Comparison of ENCODE assay signal across 8 cellular contexts in genomic region chr14:106626942-106627588, GRCh38.
A peak's percentile ranks its signal among the peaks of the same experiment; 100 is the strongest.
DNase-seq lines count a peak whose midpoint lies in the region; ATAC-seq and TF ChIP-seq lines count a peak whose summit lies in the region.
"Not testable (repeated sequence)": the region's sequence is repeated elsewhere in the genome, so short reads cannot be mapped to it uniquely, and the experiment has no call there.

No MANE protein-coding gene starts in this region.

- H3K4me2 ChIP-seq in OCI-LY3 (ENCODE audit: low read length) = peak overlapping the region; percentile 49

- H3K4me3 ChIP-seq in GM12875 (ENCODE audit: low read depth, low read length); MG63; OCI-LY3 (ENCODE audit: low read length): not testable (repeated sequence)

- peaks cover 13% of the 10 kb centered on the region for H3K4me1 Mint-ChIP-seq in activated naive CD4-positive, alpha-beta T cell treated with anti-CD3 and anti-CD28 coated beads, Interleukin-2, amount 10 ng/mL, durations not matched to agents 7 days and 5 days

- H3K9me3 ChIP-seq in MG63; OCI-LY3 (ENCODE audit: insufficient read depth, low read length): not testable (repeated sequence)

- not testable (repeated sequence) for H3K27ac Mint-ChIP-seq in activated naive CD4-positive, alpha-beta T cell treated with anti-CD3 and anti-CD28 coated beads, Interleukin-2, amount 10 ng/mL, durations not matched to agents 7 days and 5 days

- not testable (repeated sequence) for H3K9me3 Mint-ChIP-seq in activated naive CD4-positive, alpha-beta T cell treated with anti-CD3 and anti-CD28 coated beads, Interleukin-2, amount 10 ng/mL, durations not matched to agents 7 days and 5 days

- CTCF ChIA-PET in activated naive CD4-positive, alpha-beta T cell treated with anti-CD3 and anti-CD28 coated beads, Interleukin-2, amount 10 ng/mL, durations not matched to agents 7 days and 5 days (lab: Charles Lee) = interaction anchor here (0.6 to 1.4 kb wide), 6 partner anchors 9 to 614 kb away, joined by 3 to 6 read pairs (median 4); no protein-coding TSS in a partner anchor

- not testable (repeated sequence) for H3K9ac ChIP-seq in OCI-LY3 (ENCODE audit: low read length)

- H3K27ac ChIP-seq in 22Rv1; OCI-LY3 (ENCODE audit: low read length): not testable (repeated sequence)

- not testable (repeated sequence) for H3K36me3 Mint-ChIP-seq in activated naive CD4-positive, alpha-beta T cell treated with anti-CD3 and anti-CD28 coated beads, Interleukin-2, amount 10 ng/mL, durations not matched to agents 7 days and 5 days

- peak; percentile 90 for TF ChIP-seq CTCF in 22Rv1 (IDR thresholded peaks at IDR 0.05)
- peak; percentile 84 for TF ChIP-seq CTCF in GM12875 (IDR thresholded peaks at IDR 0.05; ENCODE audit: borderline replicate concordance, insufficient read depth, low read depth, low read length)
- TF ChIP-seq CTCF in OCI-LY3 (IDR thresholded peaks at IDR 0.05; ENCODE audit: low read depth, low read length) = peak; percentile 46

- not testable (repeated sequence) for H3K27me3 ChIP-seq in MG63
- H3K27me3 ChIP-seq in OCI-LY3 (ENCODE audit: low read depth, low read length) = peaks cover 67% of the 10 kb centered on the region

- H2AFZ ChIP-seq in OCI-LY3 (ENCODE audit: low read depth, low read length) = not testable (repeated sequence)

- H3K36me3 ChIP-seq in MG63; OCI-LY3 (replicated peaks; ENCODE audit: low read depth, low read length): not testable (repeated sequence)

- peaks cover 10% of the 10 kb centered on the region for H3K4me1 ChIP-seq in OCI-LY3 (ENCODE audit: low read length)

- H3K79me2 ChIP-seq in OCI-LY3 (ENCODE audit: low read length) = not testable (repeated sequence)

- H4K20me1 ChIP-seq in OCI-LY3 (ENCODE audit: insufficient read depth, low read length) = not testable (repeated sequence)

- ATAC-seq in left lobe of liver = peak; percentile 72

- peaks cover 87% of the 10 kb centered on the region for H3K27me3 Mint-ChIP-seq in activated naive CD4-positive, alpha-beta T cell treated with anti-CD3 and anti-CD28 coated beads, Interleukin-2, amount 10 ng/mL, durations not matched to agents 7 days and 5 days

- DNase-seq in MG63 = peak; percentile 26
- peak; percentile 74 for DNase-seq in activated CD4-positive, alpha-beta T cell treated with anti-CD3 and anti-CD28 coated beads for 48 hours
- peak; percentile 81 for DNase-seq in activated naive CD4-positive, alpha-beta T cell treated with anti-CD3 and anti-CD28 coated beads, Interleukin-2, amount 10 ng/mL, durations not matched to agents 7 days and 5 days
- DNase-seq in left lobe of liver (ENCODE audit: low spot score) = not testable (repeated sequence)
- DNase-seq in stimulated activated CD4-positive, alpha-beta T cell treated with anti-CD3 and anti-CD28 coated beads, Interleukin-4, amount 100 ng/mL, for 4 hours = peak; percentile 55 to 59

- H3K4me3 Mint-ChIP-seq in activated naive CD4-positive, alpha-beta T cell treated with anti-CD3 and anti-CD28 coated beads, Interleukin-2, amount 10 ng/mL, durations not matched to agents 7 days and 5 days = not testable (repeated sequence)
